Comparison of ENCODE assay signal across 1 cellular context in the genomic region with DNA sequence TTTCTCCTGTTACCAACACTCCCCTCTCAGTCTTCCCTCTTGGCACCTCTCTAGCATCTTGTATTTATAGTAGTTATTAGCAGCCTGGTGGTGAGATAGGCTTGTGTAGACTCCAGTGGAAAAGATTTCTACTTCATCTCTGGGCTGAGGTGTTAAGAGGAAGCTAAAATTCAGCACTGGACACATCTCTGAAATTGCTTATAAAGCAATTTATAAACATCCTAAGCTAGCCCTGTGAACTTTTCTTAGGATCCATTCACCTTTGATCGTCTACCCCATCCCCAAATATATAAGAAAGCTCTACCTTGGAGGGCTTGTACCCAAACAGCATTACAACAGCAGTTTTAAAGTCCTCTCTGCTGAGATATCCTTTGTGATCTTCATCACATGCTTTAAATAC.
TF ChIP-seq lines count a peak whose summit lies in the region.

No MANE protein-coding gene starts in this region.

TF ChIP-seq in H1, 55 proteins besides CTCF, POLR2A, EP300 and RAD21:
- TF ChIP-seq CHD2 (IDR thresholded peaks at IDR 0.05; ENCODE audit: low read length) = no peak
- TF ChIP-seq BCL11A (IDR thresholded peaks at IDR 0.05; ENCODE audit: low read depth in 2 of 2, low read length in 2 of 2) = no peak
- TF ChIP-seq SP1 (IDR thresholded peaks at IDR 0.05; ENCODE audit: low read depth, low read length) = no peak
- TF ChIP-seq TAF7 (optimal IDR thresholded peaks at IDR 0.05; ENCODE audit: borderline replicate concordance, low read depth, low read length) = no peak
- no peak for TF ChIP-seq YY1 (IDR thresholded peaks at IDR 0.05; ENCODE audit: low read depth, low read length)
- no peak for TF ChIP-seq ATF2 (IDR thresholded peaks at IDR 0.05; ENCODE audit: low read length)
- TF ChIP-seq, protein P1, sequence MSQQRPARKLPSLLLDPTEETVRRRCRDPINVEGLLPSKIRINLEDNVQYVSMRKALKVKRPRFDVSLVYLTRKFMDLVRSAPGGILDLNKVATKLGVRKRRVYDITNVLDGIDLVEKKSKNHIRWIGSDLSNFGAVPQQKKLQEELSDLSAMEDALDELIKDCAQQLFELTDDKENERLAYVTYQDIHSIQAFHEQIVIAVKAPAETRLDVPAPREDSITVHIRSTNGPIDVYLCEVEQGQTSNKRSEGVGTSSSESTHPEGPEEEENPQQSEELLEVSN (IDR thresholded peaks at IDR 0.05) = no peak
- no peak for TF ChIP-seq JUN (IDR thresholded peaks at IDR 0.05; ENCODE audit: low read depth, low read length)
- TF ChIP-seq RNF2 (IDR thresholded peaks at IDR 0.05; ENCODE audit: borderline replicate concordance, low read depth, low read length, missing control alignments, poor library complexity, severe bottlenecking) = no peak
- TF ChIP-seq POLR2AphosphoS5 (IDR thresholded peaks at IDR 0.05; ENCODE audit: low read depth, low read length) = no peak
- no peak for TF ChIP-seq TAF1 (IDR thresholded peaks at IDR 0.05; ENCODE audit: low read depth, low read length)
- no peak for TF ChIP-seq SIN3A (conservative IDR thresholded peaks at IDR 0.05 in 1 of 2, IDR thresholded peaks at IDR 0.05 in 1 of 2; ENCODE audit: low read depth in 1 of 2, low read length in 2 of 2)
- no peak for TF ChIP-seq TCF12 (IDR thresholded peaks at IDR 0.05; ENCODE audit: low read depth, low read length)
